8 cellular contexts compared by ENCODE assay signal in the genomic region with DNA sequence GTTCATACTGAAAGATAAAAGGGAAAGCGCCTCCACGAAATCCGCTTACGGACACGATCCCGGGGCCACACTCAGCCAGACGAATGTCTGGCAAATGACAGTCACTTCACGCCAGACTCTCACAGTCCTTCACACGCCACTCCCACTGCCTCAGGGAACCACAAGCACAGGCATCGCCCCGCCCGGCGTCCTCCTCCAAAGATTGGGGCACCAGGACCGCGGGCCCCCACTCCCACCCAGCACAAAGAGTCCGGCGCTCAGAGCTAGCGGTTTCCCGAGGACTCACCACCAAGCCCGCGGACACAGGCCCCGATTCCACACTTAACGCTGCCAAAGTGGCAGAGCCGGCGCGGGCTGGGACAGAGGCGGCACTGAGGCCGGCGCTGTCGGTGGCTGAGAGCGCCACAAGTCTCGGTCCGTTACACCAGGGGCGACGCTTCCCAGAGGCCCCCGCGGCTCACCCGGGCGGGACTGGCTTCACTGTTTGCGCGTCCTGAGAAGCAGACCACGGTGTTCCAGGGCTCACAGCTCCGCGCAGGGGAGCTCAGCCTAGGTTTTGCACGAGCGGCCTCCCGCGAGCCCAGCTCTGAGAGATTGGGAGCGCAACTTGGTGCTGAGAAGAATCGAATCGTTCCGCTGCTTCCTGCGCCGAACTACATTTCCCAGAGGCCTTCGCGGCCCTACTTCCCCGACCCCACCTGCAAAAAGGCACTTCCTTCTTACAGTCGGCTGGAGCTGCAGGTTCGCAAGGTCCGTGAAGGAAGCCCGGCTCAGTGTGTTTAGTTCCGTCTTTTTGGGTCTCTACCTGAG. TPM values are rescaled to one million over a fixed set of nuclear protein-coding genes. Genes with fewer than 3 reads are reported as not detected.
DNase-seq lines count a peak whose midpoint lies in the region; ATAC-seq and TF ChIP-seq lines count a peak whose summit lies in the region.

Gene ZNF569 (minus strand): TSS at position 647 of the 810 bp plus-strand sequence. CDS start 22,523 bp downstream, outside the sequence.

- peak within 1 kb of the TSS; percentile 71 for H2BK5ac ChIP-seq in trophoblast cell (ENCODE audit: low read depth, low read length, poor library complexity)

- H3K4me2 ChIP-seq in SU-DHL-6 (ENCODE audit: low read depth, low read length, poor library complexity, severe bottlenecking), result peak within 1 kb of the TSS; percentile 70
- H3K4me2 ChIP-seq in trophoblast cell (ENCODE audit: low read length), result peak within 1 kb of the TSS; percentile 79

- peak within 1 kb of the TSS; percentile 82 for H4K12ac ChIP-seq in trophoblast cell (ENCODE audit: low read depth, low read length)

- H3K27me3 ChIP-seq in GM06990 (replicated peaks; ENCODE audit: control insufficient read depth, insufficient read depth, low read length) (no peaks in the 10 kb centered on the region), SU-DHL-6 (ENCODE audit: low read length) (no peaks in the 10 kb centered on the region), heart left ventricle (no peaks in the 10 kb centered on the region), trophoblast cell (ENCODE audit: insufficient read depth, low read length) (no peaks in the 10 kb centered on the region), transverse colon (no peaks in the 10 kb centered on the region)

- peaks cover 13% of the 10 kb centered on the region for H3K79me1 ChIP-seq in trophoblast cell (ENCODE audit: low read length)

- H4K8ac ChIP-seq in trophoblast cell (ENCODE audit: low read depth, low read length), result peak within 1 kb of the TSS; percentile 95

- H3K23ac ChIP-seq in trophoblast cell (ENCODE audit: low read length), result no peak within 1 kb of the TSS

- H2AFZ ChIP-seq in SU-DHL-6 (ENCODE audit: low read depth, low read length, severe bottlenecking), result peak within 1 kb of the TSS; percentile 93
- peak within 1 kb of the TSS; percentile 97 for H2AFZ ChIP-seq in trophoblast cell (ENCODE audit: insufficient read depth, low read length, poor library complexity)

- H4K91ac ChIP-seq in trophoblast cell (ENCODE audit: low read depth, low read length), result peak within 1 kb of the TSS; percentile 75

- no peak for TF ChIP-seq CTCF in GM06990 (IDR thresholded peaks at IDR 0.05; ENCODE audit: insufficient read depth, low read length, poor library complexity, severe bottlenecking)
- TF ChIP-seq CTCF in SU-DHL-6 (IDR thresholded peaks at IDR 0.05; ENCODE audit: insufficient read depth, low read length, poor library complexity, severe bottlenecking), result no peak
- peak in 1 of 12 donors; percentile 25 for TF ChIP-seq CTCF in heart left ventricle (IDR thresholded peaks at IDR 0.05)
- no peak for TF ChIP-seq CTCF in transverse colon (IDR thresholded peaks at IDR 0.05)

- no peaks in the 10 kb centered on the region for H4K20me1 ChIP-seq in SU-DHL-6 (ENCODE audit: low read depth, low read length)

- H3K9ac ChIP-seq in SU-DHL-6 (ENCODE audit: low read length) (peak within 1 kb of the TSS; percentile 76), trophoblast cell (ENCODE audit: low read length) (peak within 1 kb of the TSS; percentile 73)

- H2AK5ac ChIP-seq in trophoblast cell (ENCODE audit: low read length), result no peak within 1 kb of the TSS

- no peaks in the 10 kb centered on the region for H3K9me2 ChIP-seq in SU-DHL-6 (replicated peaks; ENCODE audit: insufficient read depth, low read length)

- ATAC-seq in HG02571 (IDR thresholded peaks at IDR 0.05; ENCODE audit: unreplicated experiment) (peak; percentile 61), heart left ventricle (peak; percentile 82 to 88 (median 85))

- H2BK12ac ChIP-seq in trophoblast cell (ENCODE audit: low read length), result no peak within 1 kb of the TSS

- 0% methylated on average over 58 to 62 of the region's 62 CpGs for WGBS in adipose tissue, 3 donors
- WGBS in heart left ventricle, 4 donors, result 0 to 1% (median 0%) methylated on average over 38 to 62 of the region's 62 CpGs
- no CpG with 5 or more reads among the region's 62 CpGs for whole genome bisulfite sequencing in trophoblast cell (ENCODE audit: extremely low coverage, insufficient coverage, insufficient read length)
- 1% methylated on average over 25 of the region's 62 CpGs; no CpG with 5 or more reads in 1 of the 2 donors for WGBS in transverse colon (ENCODE audit: low coverage in 1 of 2), 2 donors

- H3F3A ChIP-seq in SU-DHL-6 (ENCODE audit: insufficient read depth), result no peaks in the 10 kb centered on the region

- H3K4me1 ChIP-seq in heart left ventricle (peaks cover 0 to 32% (median 25%) of the 10 kb centered on the region in 12 donors), trophoblast cell (ENCODE audit: control insufficient read depth in 1 of 2, insufficient read depth in 2 of 2, low read length in 2 of 2) (peaks cover 0 to 6% of the 10 kb centered on the region in 2 experiments), transverse colon (peaks cover 10 to 29% (median 19%) of the 10 kb centered on the region in 4 donors)

- no peak for TF ChIP-seq EP300 in transverse colon (IDR thresholded peaks at IDR 0.05; ENCODE audit: low read depth)

- H3K4ac ChIP-seq in trophoblast cell (ENCODE audit: low read depth, low read length), result peak within 1 kb of the TSS; percentile 51

- intact Hi-C loops in heart left ventricle (cut with DNase I), result loop anchor here in 7 of 10 donors (2.0 to 10.0 kb wide), 15 partner anchors 40 to 550 kb away; partner anchors contain the start of genes ZNF527 (in 5 of the 7), ZNF383 (in 2 of the 7), ZNF793 (in 2 of the 7) and ZFP30 (in 1 of the 7)
- intact Hi-C loops in transverse colon (cut with DNase I; ENCODE audit: low total_unique reads), result no loop called here

- in situ Hi-C loops in transverse colon (cut with MboI; ENCODE audit: low pct_ligation_motif_present in 1 of 4, low pct_unique_long_range_greater_than_20kb in 1 of 4, low sequenced_read_pairs in 3 of 4), result no loop called here

- H3K27ac ChIP-seq in SU-DHL-6 (ENCODE audit: low read depth, low read length) (peak within 1 kb of the TSS; percentile 86), adipose tissue (ENCODE audit: low read depth, low read length) (peak within 1 kb of the TSS; percentile 64), heart left ventricle (peak within 1 kb of the TSS; percentile 74 to 99 (median 96)), trophoblast cell (ENCODE audit: low read depth, low read length) (peak within 1 kb of the TSS; percentile 82), transverse colon (peak within 1 kb of the TSS; percentile 86 to 95 (median 90))

- peak; percentile 92 for DNase-seq in GM06990 (ENCODE audit: extremely low read depth, insufficient read length)
- peak; percentile 86 for DNase-seq in NCI-H1092 (lab: John Stamatoyannopoulos, UW)
- peak; percentile 90 to 93 (median 92) for DNase-seq in heart left ventricle
- DNase-seq in trophoblast cell, result peak; percentile 92 to 94
- DNase-seq in transverse colon, result peak; percentile 92

- H3K36me3 ChIP-seq in GM06990 (ENCODE audit: control insufficient read depth, insufficient read depth, low read length), result no peaks in the 10 kb centered on the region; the same call in 1 of the 2 replicates
- peaks cover 29% of the 10 kb centered on the region for H3K36me3 ChIP-seq in SU-DHL-6 (ENCODE audit: low read length)
- peaks cover 0 to 43% (median 27%) of the 10 kb centered on the region in 9 donors for H3K36me3 ChIP-seq in heart left ventricle
- peaks cover 2 to 9% of the 10 kb centered on the region in 2 experiments for H3K36me3 ChIP-seq in trophoblast cell (ENCODE audit: control insufficient read depth in 1 of 2, insufficient read depth in 2 of 2, low read length in 2 of 2)
- H3K36me3 ChIP-seq in transverse colon, result peaks cover 0 to 20% (median 0%) of the 10 kb centered on the region in 4 donors

- H3K4me3 ChIP-seq in GM06990 (replicated peaks; ENCODE audit: low read depth, low read length) (peak within 1 kb of the TSS; percentile 84), SU-DHL-6 (ENCODE audit: insufficient read depth, low read length, poor library complexity, severe bottlenecking) (peak within 1 kb of the TSS; percentile 93), heart left ventricle (peak within 1 kb of the TSS; percentile 51 to 95 (median 81)), trophoblast cell (ENCODE audit: low read depth, low read length) (peak within 1 kb of the TSS; percentile 83), transverse colon (peak within 1 kb of the TSS; percentile 74 to 86 (median 80))

- H3K79me2 ChIP-seq in SU-DHL-6 (ENCODE audit: insufficient read depth, low read length) (peaks cover 5% of the 10 kb centered on the region; the same call in 1 of the 2 replicates), trophoblast cell (ENCODE audit: control insufficient read depth, insufficient read depth, low read length, poor library complexity) (peaks cover 11% of the 10 kb centered on the region)

- peak within 1 kb of the TSS; percentile 67 for H3K14ac ChIP-seq in trophoblast cell (ENCODE audit: low read length)

- TF ChIP-seq POLR2A in heart left ventricle (IDR thresholded peaks at IDR 0.05) (peak in 1 of 2 donors; percentile 46), transverse colon (IDR thresholded peaks at IDR 0.05) (peak; percentile 41)

- H3K9me3 ChIP-seq in SU-DHL-6 (ENCODE audit: insufficient read depth, low read length), result peaks cover 20% of the 10 kb centered on the region; the same call in 1 of the 2 replicates
- H3K9me3 ChIP-seq in heart left ventricle, result peaks cover 0 to 42% (median 0%) of the 10 kb centered on the region in 12 donors
- H3K9me3 ChIP-seq in trophoblast cell (ENCODE audit: insufficient read depth, low read depth, low read length), result no peaks in the 10 kb centered on the region
- peaks cover 3 to 5% of the 10 kb centered on the region in 2 donors for H3K9me3 ChIP-seq in transverse colon

- H2BK120ac ChIP-seq in trophoblast cell (ENCODE audit: insufficient read depth, low read length, poor library complexity), result peak within 1 kb of the TSS; percentile 75

- H3K18ac ChIP-seq in trophoblast cell (ENCODE audit: low read length), result peak within 1 kb of the TSS; percentile 62

RNA-seq across cellular contexts. Expression of gene ZNF569, which starts in this region (rescaled TPM):
- polyA plus RNA-seq in adipose tissue (1 to 10 TPM; 1.3 to 2.7 (median 1.7) TPM), heart left ventricle (1 to 10 TPM; 2.6 to 4.4 TPM)
- total RNA-seq in heart left ventricle (1 to 10 TPM; 5.4 to 8.0 (median 6.1) TPM), transverse colon (1 to 10 TPM in 3 of 4 donors, not detected in 1; 2.2 to 5.9 (median 5.4) TPM)
- polyA plus RNA-seq in trophoblast cell (2013), result 3.7 TPM in 2 replicates

Comparison
In these comparisons a context has a peak if more than half of its experiments do, and no peak if none do; other contexts are left out.
1. Peak in every context shown above with its lines: DNase-seq, ATAC-seq, H3K4me3 ChIP-seq and H3K27ac ChIP-seq.